In the genomic region with DNA sequence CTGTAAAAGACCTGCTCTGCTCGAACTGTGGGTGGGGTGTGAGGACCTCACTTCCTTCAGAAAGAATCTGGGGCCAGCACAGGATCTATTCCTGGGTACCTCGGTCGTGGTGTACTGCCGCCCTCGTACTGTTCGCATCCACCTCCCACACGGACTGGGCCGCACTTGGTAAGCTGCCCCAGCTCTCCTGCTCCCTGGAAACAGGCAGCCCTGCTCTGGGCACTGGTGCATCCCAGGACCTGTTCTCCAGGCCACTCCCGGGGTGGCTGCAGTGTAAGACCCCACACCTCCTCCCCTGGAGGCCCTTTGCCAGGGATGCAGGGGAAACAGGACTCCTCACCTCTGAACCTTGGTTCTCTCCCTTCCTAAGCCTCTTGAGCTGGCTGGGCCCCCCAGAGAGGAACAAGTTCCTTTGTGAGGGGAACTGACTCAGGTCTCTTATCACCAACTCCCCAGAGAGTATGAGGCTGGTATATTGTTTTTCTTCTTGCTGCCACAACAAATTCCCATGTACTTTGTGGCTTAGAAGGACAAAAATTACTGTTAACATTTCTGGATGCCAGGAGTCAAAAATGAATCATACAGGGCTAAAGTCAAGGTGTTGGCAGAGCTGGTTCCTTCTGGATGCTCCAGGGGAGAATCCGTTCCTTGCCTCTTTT, we compare ENCODE assay signal across 1 cellular context.
TF ChIP-seq lines count a peak whose summit lies in the region.

No MANE protein-coding gene starts in this region.

TF ChIP-seq in K562, 482 proteins besides CTCF, POLR2A, EP300 and RAD21 (continued from another document):
- TF ChIP-seq, protein P1, sequence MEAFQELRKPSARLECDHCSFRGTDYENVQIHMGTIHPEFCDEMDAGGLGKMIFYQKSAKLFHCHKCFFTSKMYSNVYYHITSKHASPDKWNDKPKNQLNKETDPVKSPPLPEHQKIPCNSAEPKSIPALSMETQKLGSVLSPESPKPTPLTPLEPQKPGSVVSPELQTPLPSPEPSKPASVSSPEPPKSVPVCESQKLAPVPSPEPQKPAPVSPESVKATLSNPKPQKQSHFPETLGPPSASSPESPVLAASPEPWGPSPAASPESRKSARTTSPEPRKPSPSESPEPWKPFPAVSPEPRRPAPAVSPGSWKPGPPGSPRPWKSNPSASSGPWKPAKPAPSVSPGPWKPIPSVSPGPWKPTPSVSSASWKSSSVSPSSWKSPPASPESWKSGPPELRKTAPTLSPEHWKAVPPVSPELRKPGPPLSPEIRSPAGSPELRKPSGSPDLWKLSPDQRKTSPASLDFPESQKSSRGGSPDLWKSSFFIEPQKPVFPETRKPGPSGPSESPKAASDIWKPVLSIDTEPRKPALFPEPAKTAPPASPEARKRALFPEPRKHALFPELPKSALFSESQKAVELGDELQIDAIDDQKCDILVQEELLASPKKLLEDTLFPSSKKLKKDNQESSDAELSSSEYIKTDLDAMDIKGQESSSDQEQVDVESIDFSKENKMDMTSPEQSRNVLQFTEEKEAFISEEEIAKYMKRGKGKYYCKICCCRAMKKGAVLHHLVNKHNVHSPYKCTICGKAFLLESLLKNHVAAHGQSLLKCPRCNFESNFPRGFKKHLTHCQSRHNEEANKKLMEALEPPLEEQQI (IDR thresholded peaks at IDR 0.05): no peak
